ENCODE assay signal across 12 cellular contexts in genomic region chr15:68479406-68479805, GRCh38. TPM values are rescaled to one million over a fixed set of nuclear protein-coding genes. Genes with fewer than 3 reads are reported as not detected.
A peak's percentile ranks its signal among the peaks of the same experiment; 100 is the strongest.
DNase-seq lines count a peak whose midpoint lies in the region; ATAC-seq and TF ChIP-seq lines count a peak whose summit lies in the region.
"Had no signal": no experiment of that assay in that cellular context is flagged by ENCODE, and none has a peak within 500 bp of the region (broad histone marks: within the 10 kb centered on the region; RNA-seq: fewer than 3 reads in every experiment).

No MANE protein-coding gene starts in this region.

- no peaks in the 10 kb centered on the region for H3K9me3 Mint-ChIP-seq in nephron
- H3K9me3 Mint-ChIP-seq: mesothelial cell of epicardium had no signal

- H3K9me3 ChIP-seq in MG63 = no peaks in the 10 kb centered on the region
- H3K9me3 ChIP-seq in upper lobe of left lung = no peaks in the 10 kb centered on the region

- peaks cover 18% of the 10 kb centered on the region for H3K4me1 Mint-ChIP-seq in nephron

- H3K27me3 Mint-ChIP-seq in nephron (ENCODE audit: low read depth) = peaks cover 24% of the 10 kb centered on the region

- TF ChIP-seq EP300 in upper lobe of left lung (IDR thresholded peaks at IDR 0.05) = no peak

- no peaks in the 10 kb centered on the region for H3K27me3 ChIP-seq in MG63
- H3K27me3 ChIP-seq in upper lobe of left lung = no peaks in the 10 kb centered on the region

- DNase-seq in MG63 (peak; percentile 84), fibroblast of mammary gland (ENCODE audit: low read depth) (peak; percentile 28), upper lobe of left lung (no peak), NCI-H510A (lab: John Stamatoyannopoulos, UW) (no peak), cortex of kidney (lab: John Stamatoyannopoulos, UW) (no peak)
- DNase-seq: activated CD4-positive, alpha-beta T cell treated with anti-CD3 and anti-CD28 coated beads, Interleukin-2, amount 50 U/mL, for 48 hours; activated gamma-delta T cell treated with Interleukin-2 at 50 U/mL for 16 hours; NCI-H2171 treated with DMSO at 0.1 percent for 48 hours had no signal

- H3K4me3 ChIP-seq in MG63 (no peak overlapping the region), fibroblast of mammary gland (ENCODE audit: control insufficient read depth, low read depth, low read length) (no peak overlapping the region), upper lobe of left lung (no peak overlapping the region)
- H3K4me3 ChIP-seq: K562 had no signal

- TF ChIP-seq CTCF in fibroblast of mammary gland (conservative IDR thresholded peaks at IDR 0.05; ENCODE audit: control insufficient read depth, insufficient read depth, low read depth, low read length) (no peak), nephron (IDR thresholded peaks at IDR 0.05; ENCODE audit: unreplicated experiment in 3 of 3) (no peak), upper lobe of left lung (IDR thresholded peaks at IDR 0.05) (no peak)

- TF ChIP-seq POLR2A in upper lobe of left lung (IDR thresholded peaks at IDR 0.05) = no peak

- no peak overlapping the region for H3K4me3 Mint-ChIP-seq in nephron
- H3K4me3 Mint-ChIP-seq: mesothelial cell of epicardium had no signal

- H3K4me1 ChIP-seq in upper lobe of left lung = no peaks in the 10 kb centered on the region

- H3K36me3 ChIP-seq in MG63 = no peaks in the 10 kb centered on the region
- H3K36me3 ChIP-seq in upper lobe of left lung = no peaks in the 10 kb centered on the region

- WGBS in upper lobe of left lung, 2 donors = 67 to 78% methylated on average over 7 to 12 of the region's 12 CpGs

- no peak overlapping the region for H3K27ac ChIP-seq in upper lobe of left lung

- H3K27ac Mint-ChIP-seq in nephron = peak overlapping the region in 2 of 3 experiments; percentile 58 to 66
- H3K27ac Mint-ChIP-seq: mesothelial cell of epicardium had no signal

- no peaks in the 10 kb centered on the region for H3K36me3 Mint-ChIP-seq in nephron (ENCODE audit: low read depth)
- H3K36me3 Mint-ChIP-seq: mesothelial cell of epicardium had no signal

- ATAC-seq in upper lobe of left lung (ENCODE audit: low FRiP score in 2 of 2) (peak; percentile 68 to 88), HG03196 (IDR thresholded peaks at IDR 0.05; ENCODE audit: unreplicated experiment) (no peak)
- ATAC-seq: K562 had no signal

RNA-seq across cellular contexts. Expression of gene ITGA11, which starts 47.4 kb away (rescaled TPM):
- total RNA-seq in MG63 (2014; rRNA removed; shearing (Covaris generic); ENCODE audit: low replicate concordance) = 41.0 and 63.4 TPM in 2 replicates
- 1 to 10 TPM in 5 of 6 donors, under 1 TPM in 1; 0.49 to 6.9 (median 1.4) TPM for total RNA-seq in upper lobe of left lung
- total RNA-seq: K562 had no signal

Comparison
In these comparisons a context has a peak if more than half of its experiments do, and no peak if none do; other contexts are left out.
1. DNase-seq: peak in MG63 (single experiment) and fibroblast of mammary gland (single experiment); none in upper lobe of left lung (0 of 2), NCI-H510A (single experiment) and cortex of kidney (single experiment).